Comparison of ENCODE assay signal across 2 cellular contexts in genomic region chr7:157002819-157003421, GRCh38.
TF ChIP-seq lines count a peak whose summit lies in the region.

No MANE protein-coding gene starts in this region.

TF ChIP-seq in H1, 55 proteins besides CTCF, POLR2A, EP300 and RAD21:
- TF ChIP-seq CHD7 (IDR thresholded peaks at IDR 0.05; ENCODE audit: insufficient replicate concordance, low read length) (no peak), SAP30 (IDR thresholded peaks at IDR 0.05; ENCODE audit: insufficient read depth, insufficient replicate concordance, low read length) (no peak), RNF2 (IDR thresholded peaks at IDR 0.05; ENCODE audit: borderline replicate concordance, low read depth, low read length, missing control alignments, poor library complexity, severe bottlenecking) (peak; percentile 21), EZH2 (IDR thresholded peaks at IDR 0.05; ENCODE audit: low read depth, low read length, severe bottlenecking) (peak; percentile 42), SUZ12 (IDR thresholded peaks at IDR 0.05; ENCODE audit: low read length) (peak; percentile 28; the same call in 1 of the 2 replicates)

TF ChIP-seq in neural cell, 6 proteins besides CTCF, POLR2A, EP300 and RAD21:
- no peak for TF ChIP-seq TAF1 (IDR thresholded peaks at IDR 0.05; ENCODE audit: low read depth)
- peak; percentile 28 for TF ChIP-seq EZH2 (IDR thresholded peaks at IDR 0.05; ENCODE audit: borderline replicate concordance, insufficient read depth, low read length, poor library complexity, severe bottlenecking)
